Comparison of ENCODE assay signal across 22 cellular contexts in genomic region chr11:24587655-24588054, GRCh38.
"Had no signal": no experiment of that assay in that cellular context is flagged by ENCODE, and none has a peak within 500 bp of the region (broad histone marks: within the 10 kb centered on the region; RNA-seq: fewer than 3 reads in every experiment).

No MANE protein-coding gene starts in this region.

- FAIRE-seq: urothelium cell line had no signal

- H3K9me3 Mint-ChIP-seq: activated B cell treated with CpG ODN at 0.5 μM for 24 hours; neural crest cell; stimulated activated naive B cell treated with anti-CD40 and anti-IgM and Interleukin-4, amounts not matched to agents 10 μg/mL and 1 μg/mL and 100 μg/mL, for 72 hours had no signal

- ATAC-seq: activated T-helper 17 cell treated with anti-CD3 and anti-CD28 coated beads, Interleukin-2, amount 50 U/mL, for 72 hours; heart right ventricle; left lung; naive thymus-derived CD4-positive, alpha-beta T cell; sciatic nerve; stimulated activated naive B cell treated with anti-CD40 and anti-IgM and Interleukin-4, amounts not matched to agents 10 μg/mL and 1 μg/mL and 100 μg/mL, for 72 hours had no signal

- H3K4me1 ChIP-seq: heart right ventricle, left lung had no signal

- H3K9me3 ChIP-seq: heart right ventricle, left lung, transverse colon had no signal

- H3K4me1 Mint-ChIP-seq: activated B cell treated with CpG ODN at 0.5 μM for 24 hours; activated T-helper 17 cell treated with anti-CD3 and anti-CD28 coated beads, Interleukin-2, amount 50 U/mL, for 72 hours; naive thymus-derived CD4-positive, alpha-beta T cell; neural crest cell; stimulated activated naive B cell treated with anti-CD40 and anti-IgM and Interleukin-4, amounts not matched to agents 10 μg/mL and 1 μg/mL and 100 μg/mL, for 72 hours had no signal

- H3K27ac ChIP-seq: cardiac muscle cell, heart right ventricle, left lung, transverse colon had no signal

- H3K36me3 Mint-ChIP-seq: activated naive CD8-positive, alpha-beta T cell; naive thymus-derived CD4-positive, alpha-beta T cell; stimulated activated naive B cell treated with anti-CD40 and anti-IgM and Interleukin-4, amounts not matched to agents 10 μg/mL and 1 μg/mL and 100 μg/mL, for 72 hours had no signal

- H3K27me3 ChIP-seq: cardiac muscle cell, heart right ventricle, left lung, transverse colon had no signal

- H3K36me3 ChIP-seq: cardiac muscle cell, heart right ventricle, left lung, transverse colon had no signal

- H3K27ac Mint-ChIP-seq: activated B cell treated with CpG ODN at 0.5 μM for 24 hours; activated naive CD8-positive, alpha-beta T cell; activated T-helper 17 cell treated with anti-CD3 and anti-CD28 coated beads, Interleukin-2, amount 50 U/mL, for 72 hours; naive thymus-derived CD4-positive, alpha-beta T cell; stimulated activated naive B cell treated with anti-CD40 and anti-IgM and Interleukin-4, amounts not matched to agents 10 μg/mL and 1 μg/mL and 100 μg/mL, for 72 hours; T-helper 1 cell treated with Interleukin-12 subunit alpha and Interleukin-12 subunit beta and Interleukin-4 antibody, amounts not matched to agents 30 μg/mL and 1 μg/mL, for 36 hours had no signal

- H3K27me3 Mint-ChIP-seq: activated B cell treated with CpG ODN at 0.5 μM for 24 hours; activated naive CD8-positive, alpha-beta T cell; activated T-helper 17 cell treated with anti-CD3 and anti-CD28 coated beads, Interleukin-2, amount 50 U/mL, for 72 hours; naive thymus-derived CD4-positive, alpha-beta T cell; stimulated activated naive B cell treated with anti-CD40 and anti-IgM and Interleukin-4, amounts not matched to agents 10 μg/mL and 1 μg/mL and 100 μg/mL, for 72 hours had no signal

- DNase-seq: activated B cell treated with CpG ODN at 0.5 μM for 24 hours; activated CD4-positive, alpha-beta T cell treated with anti-CD3 and anti-CD28 coated beads for 4 hours; activated CD4-positive, alpha-beta T cell treated with anti-CD3 and anti-CD28 coated beads, Interleukin-2, amount 50 U/mL, for 48 hours; effector memory CD4-positive, alpha-beta T cell; heart right ventricle; left lung; naive thymus-derived CD4-positive, alpha-beta T cell; occipital lobe; posterior cingulate gyrus; stimulated activated CD4-positive, alpha-beta T cell treated with anti-CD3 and anti-CD28 coated beads, Interleukin-2, amount 100 ng/mL, for 48 hours; stimulated activated CD8-positive, alpha-beta memory T cell treated with anti-CD3 and anti-CD28 coated beads, Interleukin-4, amount 100 ng/mL, for 48 hours; stimulated activated naive B cell treated with anti-CD40 and anti-IgM and Interleukin-4, amounts not matched to agents 10 μg/mL and 1 μg/mL and 100 μg/mL, for 72 hours; T1000; transverse colon had no signal

- H3K4me3 Mint-ChIP-seq: activated B cell treated with CpG ODN at 0.5 μM for 24 hours; activated naive CD8-positive, alpha-beta T cell; activated T-helper 17 cell treated with anti-CD3 and anti-CD28 coated beads, Interleukin-2, amount 50 U/mL, for 72 hours; naive thymus-derived CD4-positive, alpha-beta T cell; neural crest cell; stimulated activated naive B cell treated with anti-CD40 and anti-IgM and Interleukin-4, amounts not matched to agents 10 μg/mL and 1 μg/mL and 100 μg/mL, for 72 hours; T-helper 1 cell treated with Interleukin-12 subunit alpha and Interleukin-12 subunit beta and Interleukin-4 antibody, amounts not matched to agents 30 μg/mL and 1 μg/mL, for 36 hours had no signal

- H3K4me3 ChIP-seq: cardiac muscle cell, heart right ventricle, left lung, lung, transverse colon had no signal
